6 cellular contexts compared by ENCODE assay signal in the genomic region with DNA sequence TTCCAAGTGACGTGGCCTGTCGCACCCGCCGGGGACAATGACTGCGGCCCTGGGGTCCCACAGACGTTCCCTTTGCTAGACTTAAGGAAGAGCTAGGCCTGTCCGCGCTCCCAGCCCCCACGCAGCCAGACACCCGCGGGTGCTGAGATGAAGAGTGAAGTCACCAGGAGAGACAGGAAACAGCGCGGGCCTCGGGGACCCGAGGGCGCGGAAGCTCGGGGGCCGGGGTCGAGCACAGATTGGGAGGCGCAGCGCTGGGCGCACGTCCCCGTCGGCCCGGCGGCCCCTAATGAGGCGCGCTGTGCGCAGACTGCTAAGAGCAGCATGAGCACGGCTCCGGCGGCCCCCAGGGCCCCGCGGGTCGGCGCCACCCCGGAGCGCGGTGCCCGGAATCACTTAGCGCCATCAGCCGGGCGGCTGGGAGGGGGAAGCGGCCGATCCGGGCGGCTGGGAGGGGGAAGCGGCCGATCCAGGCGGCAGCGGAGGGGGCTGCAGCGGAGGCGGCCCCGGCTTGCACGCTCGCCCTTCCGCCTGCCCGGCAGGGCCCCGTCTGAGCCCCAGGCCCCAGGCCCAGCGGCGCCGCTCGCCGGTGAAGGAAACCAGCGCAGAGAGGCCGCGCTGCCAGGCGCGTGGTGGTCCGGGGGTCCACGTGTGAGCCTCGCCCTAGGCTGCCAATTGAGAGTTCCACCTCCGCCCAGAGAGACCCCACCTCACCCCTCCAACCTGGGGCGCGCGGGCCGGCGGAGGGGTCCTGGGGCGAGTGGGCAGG. TPM values are rescaled to one million over a fixed set of nuclear protein-coding genes. Genes with fewer than 3 reads are reported as not detected.
A peak's percentile ranks its signal among the peaks of the same experiment; 100 is the strongest.
DNase-seq lines count a peak whose midpoint lies in the region; ATAC-seq, FAIRE-seq and TF ChIP-seq lines count a peak whose summit lies in the region.

No MANE protein-coding gene starts in this region.

- H3K9me3 ChIP-seq in astrocyte (ENCODE audit: insufficient read depth, low read depth, low read length) (no peaks in the 10 kb centered on the region), pancreas (no peaks in the 10 kb centered on the region)

- peak overlapping the region; percentile 81 for H2AFZ ChIP-seq in astrocyte (ENCODE audit: low read depth, low read length)

- H3K36me3 Mint-ChIP-seq in HFFc6 (ENCODE audit: low read depth): no peaks in the 10 kb centered on the region
- H3K36me3 Mint-ChIP-seq in astrocyte (ENCODE audit: low read depth, unreplicated experiment): no peaks in the 10 kb centered on the region

- no peak for TF ChIP-seq CTCF in HFFc6 (IDR thresholded peaks at IDR 0.05)
- TF ChIP-seq CTCF in astrocyte (IDR thresholded peaks at IDR 0.05; ENCODE audit: insufficient read depth, low read depth, low read length): no peak
- no peak for TF ChIP-seq CTCF in pancreas (IDR thresholded peaks at IDR 0.05)

- H3K4me2 ChIP-seq in astrocyte (ENCODE audit: low read length): peak overlapping the region; percentile 81

- no peaks in the 10 kb centered on the region for H4K20me1 ChIP-seq in astrocyte (ENCODE audit: insufficient read depth, low read length)

- no peak for DNase-seq in HFFc6
- DNase-seq in astrocyte (ENCODE audit: low read depth): peak; percentile 7
- DNase-seq in pancreas: no peak
- DNase-seq in GM12891 (ENCODE audit: insufficient read length, low spot score): no peak
- no peak for DNase-seq in H4 (ENCODE audit: low spot score)

- H3K4me1 Mint-ChIP-seq in HFFc6 (ENCODE audit: low read depth) (peaks cover 5% of the 10 kb centered on the region; the same call in 1 of the 2 replicates), astrocyte (ENCODE audit: low read depth, unreplicated experiment) (no peaks in the 10 kb centered on the region)

- ATAC-seq in pancreas (peak in 3 of 4 donors; percentile 28 to 49 (median 32)), GM18870 (IDR thresholded peaks at IDR 0.05; ENCODE audit: unreplicated experiment) (no peak)

- peaks cover 9% of the 10 kb centered on the region for H3K27me3 ChIP-seq in astrocyte (ENCODE audit: insufficient read depth, low read length)
- no peaks in the 10 kb centered on the region for H3K27me3 ChIP-seq in pancreas

- 9 to 10% methylated on average over 58 to 81 of the region's 81 CpGs for WGBS in pancreas, 2 donors

- peak overlapping the region; percentile 74 for H3K4me3 Mint-ChIP-seq in HFFc6
- no peak overlapping the region for H3K4me3 Mint-ChIP-seq in astrocyte (ENCODE audit: unreplicated experiment)

- H3K79me2 ChIP-seq in astrocyte (ENCODE audit: insufficient read depth, low read length): no peaks in the 10 kb centered on the region

- no peak overlapping the region for H3K27ac ChIP-seq in astrocyte (ENCODE audit: low read depth, low read length)
- no peak overlapping the region for H3K27ac ChIP-seq in pancreas

- peaks cover 32% of the 10 kb centered on the region for H3K27me3 Mint-ChIP-seq in HFFc6 (ENCODE audit: insufficient read depth)
- H3K27me3 Mint-ChIP-seq in astrocyte (ENCODE audit: low read depth, unreplicated experiment): peaks cover 41% of the 10 kb centered on the region

- FAIRE-seq in astrocyte (lab: Jason Lieb, UNC) (no peak), pancreas (lab: Jason Lieb, UNC) (no peak), GM12891 (lab: Jason Lieb, UNC) (no peak)

- H3K4me3 ChIP-seq in astrocyte (ENCODE audit: insufficient read depth, low read depth, low read length) (peak overlapping the region; percentile 39), pancreas (peak overlapping the region in 2 of 4 donors; percentile 22 to 40)

- H3K9me3 Mint-ChIP-seq in HFFc6 (no peaks in the 10 kb centered on the region), astrocyte (ENCODE audit: unreplicated experiment) (peaks cover 7% of the 10 kb centered on the region)

- H3K36me3 ChIP-seq in astrocyte (ENCODE audit: insufficient read depth, low read length): no peaks in the 10 kb centered on the region
- no peaks in the 10 kb centered on the region for H3K36me3 ChIP-seq in pancreas

- H3K4me1 ChIP-seq in astrocyte (ENCODE audit: insufficient read depth, low read length) (peaks cover 5% of the 10 kb centered on the region), pancreas (no peaks in the 10 kb centered on the region)

- no peak for TF ChIP-seq POLR2A in GM12891 (IDR thresholded peaks at IDR 0.05; ENCODE audit: low read depth, low read length)

- intact Hi-C loops in pancreas (cut with DNase I): no loop called here

- peak overlapping the region; percentile 23 for H3K9ac ChIP-seq in astrocyte (ENCODE audit: low read length)

- H3K27ac Mint-ChIP-seq in HFFc6 (no peak overlapping the region), astrocyte (ENCODE audit: unreplicated experiment) (no peak overlapping the region)

TF ChIP-seq in GM12891, 5 proteins besides CTCF, POLR2A, EP300 and RAD21:
- no peak for TF ChIP-seq POU2F2 (IDR thresholded peaks at IDR 0.05; ENCODE audit: low read depth, low read length)
- TF ChIP-seq POLR2AphosphoS5 (IDR thresholded peaks at IDR 0.05; ENCODE audit: low read depth, low read length): no peak
- TF ChIP-seq PAX5 (IDR thresholded peaks at IDR 0.05; ENCODE audit: insufficient read depth, low read length, severe bottlenecking): no peak
- TF ChIP-seq SPI1 (IDR thresholded peaks at IDR 0.05; ENCODE audit: low read depth, low read length): no peak
- no peak for TF ChIP-seq TAF1 (IDR thresholded peaks at IDR 0.05; ENCODE audit: low read depth, low read length)

RNA-seq across cellular contexts. Expression of gene AVP, which starts 8.3 kb away (rescaled TPM):
- total RNA-seq in HFFc6 (2021; fragmentation: NEBNext Ultra II Directional; extraction: Animal tissue kit (Norgen Biotek cat#: 25700)): not detected
- total RNA-seq in astrocyte (not detected in 2 replicates), pancreas (not detected)
- not detected for polyA plus RNA-seq in pancreas
- polyA plus RNA-seq in GM12891 (2012; ENCODE audit: low read depth, missing spikeins): not detected
- total RNA-seq in H4 (2014; rRNA removed; shearing (Covaris generic)): not detected in 2 replicates

RNA-seq across cellular contexts. Expression of gene OXT, which starts 21.4 kb away (rescaled TPM):
- not detected for total RNA-seq in HFFc6 (2021; fragmentation: NEBNext Ultra II Directional; extraction: Animal tissue kit (Norgen Biotek cat#: 25700))
- total RNA-seq in astrocyte: not detected in 2 replicates
- total RNA-seq in pancreas: under 1 TPM in 1 of 6 donors, not detected in 5; 0.38 TPM
- not detected for polyA plus RNA-seq in pancreas
- polyA plus RNA-seq in GM12891 (2012; ENCODE audit: low read depth, missing spikeins): not detected
- total RNA-seq in H4 (2014; rRNA removed; shearing (Covaris generic)): not detected in 2 replicates

RNA-seq across cellular contexts. Expression of gene MRPS26, which starts 46.9 kb away (rescaled TPM):
- 10 to 100 TPM; 31.7 to 46.8 (median 36.0) TPM for total RNA-seq in HFFc6 (2021; fragmentation: NEBNext Ultra II Directional; extraction: Animal tissue kit (Norgen Biotek cat#: 25700))
- total RNA-seq in astrocyte: 27.3 and 29.0 TPM in 2 replicates
- 10 to 100 TPM; 14.4 to 26.7 (median 20.5) TPM for total RNA-seq in pancreas
- 10 to 100 TPM; 46.4 to 46.7 TPM for polyA plus RNA-seq in pancreas
- 34.8 TPM for polyA plus RNA-seq in GM12891 (2012; ENCODE audit: low read depth, missing spikeins)
- 78.0 and 80.0 TPM in 2 replicates for total RNA-seq in H4 (2014; rRNA removed; shearing (Covaris generic))

RNA-seq across cellular contexts. Expression of gene GNRH2, which starts 49.4 kb away (rescaled TPM):
- total RNA-seq in HFFc6 (2021; fragmentation: NEBNext Ultra II Directional; extraction: Animal tissue kit (Norgen Biotek cat#: 25700)): under 1 TPM in 1 of 6 experiments, not detected in 5; 0.26 TPM
- total RNA-seq in astrocyte: 0.89 and 1.4 TPM in 2 replicates
- not detected for total RNA-seq in pancreas
- polyA plus RNA-seq in pancreas: not detected
- polyA plus RNA-seq in GM12891 (2012; ENCODE audit: low read depth, missing spikeins): not detected
- total RNA-seq in H4 (2014; rRNA removed; shearing (Covaris generic)): not detected in 2 replicates
